ENCODE assay signal across 20 cellular contexts in genomic region chr10:56068473-56069263, GRCh38.
DNase-seq lines count a peak whose midpoint lies in the region; ATAC-seq, FAIRE-seq and TF ChIP-seq lines count a peak whose summit lies in the region.
"Had no signal": no experiment of that assay in that cellular context is flagged by ENCODE, and none has a peak within 500 bp of the region (broad histone marks: within the 10 kb centered on the region; RNA-seq: fewer than 3 reads in every experiment).

No MANE protein-coding gene starts in this region.

- H4K20me1 ChIP-seq in osteoblast (ENCODE audit: insufficient read depth, low read length) (no peaks in the 10 kb centered on the region), neural progenitor cell (ENCODE audit: low read depth) (no peaks in the 10 kb centered on the region)
- H4K20me1 ChIP-seq: BLaER1 had no signal

- H3K27me3 ChIP-seq in osteoblast (ENCODE audit: insufficient read depth, low read length) = no peaks in the 10 kb centered on the region
- no peaks in the 10 kb centered on the region for H3K27me3 ChIP-seq in upper lobe of left lung
- no peaks in the 10 kb centered on the region for H3K27me3 ChIP-seq in neural progenitor cell
- H3K27me3 ChIP-seq: BLaER1 had no signal

- 80 to 81% methylated on average over 7 to 12 of the region's 12 CpGs for WGBS in upper lobe of left lung, 2 donors

- no peak overlapping the region for H3K9ac ChIP-seq in kidney (ENCODE audit: low read length in 2 of 2)
- no peak overlapping the region for H3K9ac ChIP-seq in neural progenitor cell
- H3K9ac ChIP-seq: BLaER1, GM23248 had no signal

- H3K27ac Mint-ChIP-seq in neural progenitor cell = no peak overlapping the region
- H3K27ac Mint-ChIP-seq: CD14-positive monocyte; CD4-positive, alpha-beta memory T cell had no signal

- no peak for FAIRE-seq in kidney (lab: Jason Lieb, UNC)
- FAIRE-seq: A549, GM12878, GM19239 had no signal

- H3K4me1 Mint-ChIP-seq in neural progenitor cell = no peaks in the 10 kb centered on the region
- H3K4me1 Mint-ChIP-seq: CD14-positive monocyte; CD4-positive, alpha-beta memory T cell had no signal

- intact Hi-C loops in kidney (cut with DNase I) = no loop called here

- peaks cover 2% of the 10 kb centered on the region for H3K9me3 Mint-ChIP-seq in neural progenitor cell

- H3K4me3 ChIP-seq in kidney (ENCODE audit: low read length in 2 of 2) (no peak overlapping the region), osteoblast (ENCODE audit: insufficient read depth, low read length) (no peak overlapping the region), upper lobe of left lung (no peak overlapping the region), neural progenitor cell (no peak overlapping the region)
- H3K4me3 ChIP-seq: A549, BLaER1, GM12878, GM23248, HAP-1 had no signal

- H3F3A ChIP-seq in neural progenitor cell (ENCODE audit: low read depth) = no peaks in the 10 kb centered on the region

- H2AFZ ChIP-seq in osteoblast (ENCODE audit: low read length) (no peak overlapping the region), neural progenitor cell (replicated peaks) (no peak overlapping the region)
- H2AFZ ChIP-seq: GM23248 had no signal

- H3K9me3 ChIP-seq in kidney (ENCODE audit: control insufficient read depth in 1 of 2, low read length in 2 of 2) (peaks cover 0 to 3% of the 10 kb centered on the region in 2 donors), osteoblast (ENCODE audit: low read depth, low read length) (peaks cover 2% of the 10 kb centered on the region), upper lobe of left lung (no peaks in the 10 kb centered on the region), neural progenitor cell (ENCODE audit: low read depth) (no peaks in the 10 kb centered on the region)
- H3K9me3 ChIP-seq: BLaER1, HAP-1 had no signal

- DNase-seq in D341Med (ENCODE audit: low spot score) (peak; percentile 21), kidney (peak; percentile 51), osteoblast (ENCODE audit: insufficient read length, low spot score, missing footprints) (peak; percentile 15), upper lobe of left lung (peak in 1 of 2 donors; percentile 6), neural progenitor cell (ENCODE audit: low spot score) (no peak), Ammon's horn (ENCODE audit: low spot score) (no peak), NCI-H774 (lab: John Stamatoyannopoulos, UW) (no peak)
- DNase-seq: AML-193, DND-41, EL, GM23248 had no signal

- no peak overlapping the region for H3K4me3 Mint-ChIP-seq in neural progenitor cell
- H3K4me3 Mint-ChIP-seq: CD14-positive monocyte; CD4-positive, alpha-beta memory T cell had no signal

- no peaks in the 10 kb centered on the region for H3K27me3 Mint-ChIP-seq in neural progenitor cell (ENCODE audit: insufficient read depth, low read depth)
- H3K27me3 Mint-ChIP-seq: CD4-positive, alpha-beta memory T cell had no signal

- H3K27ac ChIP-seq in kidney (ENCODE audit: low read depth in 2 of 2, low read length in 2 of 2) (no peak overlapping the region), osteoblast (ENCODE audit: low read depth, low read length) (no peak overlapping the region), upper lobe of left lung (no peak overlapping the region), neural progenitor cell (no peak overlapping the region)
- H3K27ac ChIP-seq: 22Rv1, A549, BLaER1, GM23248 had no signal

- H3K36me3 ChIP-seq in kidney (ENCODE audit: control insufficient read depth in 1 of 2, insufficient read depth in 2 of 2, low read length in 2 of 2) (no peaks in the 10 kb centered on the region), osteoblast (ENCODE audit: insufficient read depth, low read length) (no peaks in the 10 kb centered on the region), upper lobe of left lung (no peaks in the 10 kb centered on the region), neural progenitor cell (no peaks in the 10 kb centered on the region)
- H3K36me3 ChIP-seq: BLaER1, HAP-1 had no signal

- no peaks in the 10 kb centered on the region for H3K4me1 ChIP-seq in kidney (ENCODE audit: control insufficient read depth in 1 of 2, insufficient read depth in 1 of 2, low read depth in 1 of 2, low read length in 2 of 2)
- H3K4me1 ChIP-seq in osteoblast (ENCODE audit: insufficient read depth, low read length) = no peaks in the 10 kb centered on the region
- no peaks in the 10 kb centered on the region for H3K4me1 ChIP-seq in upper lobe of left lung
- no peaks in the 10 kb centered on the region for H3K4me1 ChIP-seq in neural progenitor cell
- H3K4me1 ChIP-seq: A549, BLaER1, HAP-1 had no signal

- no peak for TF ChIP-seq CTCF in kidney (IDR thresholded peaks at IDR 0.05; ENCODE audit: borderline replicate concordance, extremely low read depth, insufficient read depth)
- TF ChIP-seq CTCF in osteoblast (IDR thresholded peaks at IDR 0.05; ENCODE audit: extremely low read depth, low read depth, low read length) = no peak
- no peak for TF ChIP-seq CTCF in upper lobe of left lung (IDR thresholded peaks at IDR 0.05)
- no peak for TF ChIP-seq CTCF in neural progenitor cell (IDR thresholded peaks at IDR 0.05)

- ATAC-seq in upper lobe of left lung (ENCODE audit: low FRiP score in 2 of 2) = peak; percentile 28 to 51
- no peak for ATAC-seq in GM18517 (IDR thresholded peaks at IDR 0.05; ENCODE audit: unreplicated experiment)
- ATAC-seq: A549, GM12878 had no signal

- H3K79me2 ChIP-seq in osteoblast (ENCODE audit: insufficient read depth, low read length) = no peaks in the 10 kb centered on the region
- no peaks in the 10 kb centered on the region for H3K79me2 ChIP-seq in neural progenitor cell (ENCODE audit: low read depth)

- no peaks in the 10 kb centered on the region for H3K36me3 Mint-ChIP-seq in neural progenitor cell
- H3K36me3 Mint-ChIP-seq: CD14-positive monocyte; CD4-positive, alpha-beta memory T cell had no signal

- no peak for TF ChIP-seq EP300 in upper lobe of left lung (IDR thresholded peaks at IDR 0.05)

- no peak overlapping the region for H3K4me2 ChIP-seq in osteoblast (ENCODE audit: insufficient read depth, low read length)
- no peak overlapping the region for H3K4me2 ChIP-seq in neural progenitor cell
- H3K4me2 ChIP-seq: A549, BLaER1 had no signal

- no peak for TF ChIP-seq POLR2A in upper lobe of left lung (IDR thresholded peaks at IDR 0.05)

Comparison
In these comparisons a context has a peak if more than half of its experiments do, and no peak if none do; other contexts are left out.
1. DNase-seq: peak in D341Med (single experiment), kidney (single experiment) and osteoblast (single experiment); none in neural progenitor cell (single experiment), Ammon's horn (single experiment) and NCI-H774 (single experiment).